1 cellular context compared by ENCODE assay signal in the genomic region with DNA sequence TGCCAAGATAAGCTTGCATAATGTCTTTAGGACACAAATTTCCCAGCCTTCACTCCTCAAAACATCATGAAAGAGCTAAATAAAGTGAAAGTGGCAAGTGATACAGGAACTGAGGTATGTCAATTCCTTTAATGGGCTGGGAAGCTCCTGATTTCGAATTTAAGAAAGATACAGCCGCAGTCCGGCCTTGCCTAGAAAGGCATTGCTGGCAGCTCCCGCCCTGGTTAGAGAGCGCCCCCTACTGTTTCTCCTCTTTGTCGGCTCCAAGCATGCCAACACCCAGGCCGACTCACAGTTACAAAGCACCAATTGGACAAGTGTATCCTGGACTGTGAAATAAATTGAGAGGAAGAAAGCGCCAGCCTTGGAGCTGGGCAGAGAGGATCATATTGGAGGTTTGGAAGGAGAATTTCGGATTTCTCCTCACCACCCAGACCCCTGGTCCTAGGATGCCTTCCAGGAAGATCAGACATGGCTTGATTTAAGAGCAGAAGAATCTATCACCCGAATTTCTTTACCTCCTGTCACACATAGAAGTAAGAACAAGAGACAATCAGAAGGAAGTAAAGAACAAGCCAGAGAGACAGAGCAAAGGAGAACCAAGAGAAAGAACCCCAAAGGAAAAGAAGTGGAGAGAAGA.
TF ChIP-seq lines count a peak whose summit lies in the region.

No MANE protein-coding gene starts in this region.

TF ChIP-seq in K562, 482 proteins besides CTCF, POLR2A, EP300 and RAD21 (continued from another document and continues in another):
- TF ChIP-seq PHF8 (IDR thresholded peaks at IDR 0.05; ENCODE audit: borderline replicate concordance, low read length): no peak
- 0 out of 2 replicates have a peak, but pooled peaks have one; percentile 18 for TF ChIP-seq KLF16 (IDR thresholded peaks at IDR 0.05)
- no peak for TF ChIP-seq MCM2 (IDR thresholded peaks at IDR 0.05; ENCODE audit: low read depth)
- TF ChIP-seq, protein P1, sequence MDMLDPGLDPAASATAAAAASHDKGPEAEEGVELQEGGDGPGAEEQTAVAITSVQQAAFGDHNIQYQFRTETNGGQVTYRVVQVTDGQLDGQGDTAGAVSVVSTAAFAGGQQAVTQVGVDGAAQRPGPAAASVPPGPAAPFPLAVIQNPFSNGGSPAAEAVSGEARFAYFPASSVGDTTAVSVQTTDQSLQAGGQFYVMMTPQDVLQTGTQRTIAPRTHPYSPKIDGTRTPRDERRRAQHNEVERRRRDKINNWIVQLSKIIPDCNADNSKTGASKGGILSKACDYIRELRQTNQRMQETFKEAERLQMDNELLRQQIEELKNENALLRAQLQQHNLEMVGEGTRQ (CRISPR knock-in tag; IDR thresholded peaks at IDR 0.05): no peak
- TF ChIP-seq, protein P2, sequence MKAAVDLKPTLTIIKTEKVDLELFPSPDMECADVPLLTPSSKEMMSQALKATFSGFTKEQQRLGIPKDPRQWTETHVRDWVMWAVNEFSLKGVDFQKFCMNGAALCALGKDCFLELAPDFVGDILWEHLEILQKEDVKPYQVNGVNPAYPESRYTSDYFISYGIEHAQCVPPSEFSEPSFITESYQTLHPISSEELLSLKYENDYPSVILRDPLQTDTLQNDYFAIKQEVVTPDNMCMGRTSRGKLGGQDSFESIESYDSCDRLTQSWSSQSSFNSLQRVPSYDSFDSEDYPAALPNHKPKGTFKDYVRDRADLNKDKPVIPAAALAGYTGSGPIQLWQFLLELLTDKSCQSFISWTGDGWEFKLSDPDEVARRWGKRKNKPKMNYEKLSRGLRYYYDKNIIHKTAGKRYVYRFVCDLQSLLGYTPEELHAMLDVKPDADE (conservative IDR thresholded peaks at IDR 0.05; ENCODE audit: control insufficient read depth, low read depth, low read length): no peak
- no peak for TF ChIP-seq MBD2 (IDR thresholded peaks at IDR 0.05; ENCODE audit: borderline replicate concordance, low read depth)
- TF ChIP-seq U2AF1 (optimal IDR thresholded peaks at IDR 0.05; ENCODE audit: low read depth, low read length): no peak
- no peak for TF ChIP-seq KDM5B (IDR thresholded peaks at IDR 0.05; ENCODE audit: insufficient replicate concordance, low read depth, low read length)
- TF ChIP-seq NFE2L1 (tag; IDR thresholded peaks at IDR 0.05; ENCODE audit: borderline replicate concordance, low read depth): no peak
- TF ChIP-seq ZNF766 (CRISPR knock-in tag; conservative IDR thresholded peaks at IDR 0.05): no peak
- TF ChIP-seq KAT7 (CRISPR knock-in tag; IDR thresholded peaks at IDR 0.05; ENCODE audit: borderline replicate concordance): no peak
- TF ChIP-seq, protein P3, sequence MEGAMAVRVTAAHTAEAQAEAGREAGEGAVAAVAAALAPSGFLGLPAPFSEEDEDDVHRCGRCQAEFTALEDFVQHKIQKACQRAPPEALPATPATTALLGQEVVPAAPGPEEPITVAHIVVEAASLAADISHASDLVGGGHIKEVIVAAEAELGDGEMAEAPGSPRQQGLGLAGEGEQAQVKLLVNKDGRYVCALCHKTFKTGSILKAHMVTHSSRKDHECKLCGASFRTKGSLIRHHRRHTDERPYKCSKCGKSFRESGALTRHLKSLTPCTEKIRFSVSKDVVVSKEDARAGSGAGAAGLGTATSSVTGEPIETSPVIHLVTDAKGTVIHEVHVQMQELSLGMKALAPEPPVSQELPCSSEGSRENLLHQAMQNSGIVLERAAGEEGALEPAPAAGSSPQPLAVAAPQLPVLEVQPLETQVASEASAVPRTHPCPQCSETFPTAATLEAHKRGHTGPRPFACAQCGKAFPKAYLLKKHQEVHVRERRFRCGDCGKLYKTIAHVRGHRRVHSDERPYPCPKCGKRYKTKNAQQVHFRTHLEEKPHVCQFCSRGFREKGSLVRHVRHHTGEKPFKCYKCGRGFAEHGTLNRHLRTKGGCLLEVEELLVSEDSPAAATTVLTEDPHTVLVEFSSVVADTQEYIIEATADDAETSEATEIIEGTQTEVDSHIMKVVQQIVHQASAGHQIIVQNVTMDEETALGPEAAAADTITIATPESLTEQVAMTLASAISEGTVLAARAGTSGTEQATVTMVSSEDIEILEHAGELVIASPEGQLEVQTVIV (CRISPR knock-in tag; IDR thresholded peaks at IDR 0.05; ENCODE audit: borderline replicate concordance): no peak
- no peak for TF ChIP-seq ZNF444 (CRISPR knock-in tag; IDR thresholded peaks at IDR 0.05)
- no peak for TF ChIP-seq TARDBP (IDR thresholded peaks at IDR 0.05)
- no peak for TF ChIP-seq GABPB2 (CRISPR knock-in tag; conservative IDR thresholded peaks at IDR 0.05)
- TF ChIP-seq XRCC5 (IDR thresholded peaks at IDR 0.05; ENCODE audit: low read depth, low read length): peak; percentile 56; the same call in 1 of the 2 replicates
- TF ChIP-seq KAT2B (IDR thresholded peaks at IDR 0.05; ENCODE audit: low read depth, low read length): no peak
- no peak for TF ChIP-seq SMARCB1 (IDR thresholded peaks at IDR 0.05; ENCODE audit: insufficient read length, low read depth)
- TF ChIP-seq ILF3 (IDR thresholded peaks at IDR 0.05; ENCODE audit: borderline replicate concordance): no peak
- no peak for TF ChIP-seq RFX1 (IDR thresholded peaks at IDR 0.05)
- TF ChIP-seq ZNF354B (CRISPR knock-in tag; IDR thresholded peaks at IDR 0.05): no peak
- TF ChIP-seq SP1 (CRISPR knock-in tag; IDR thresholded peaks at IDR 0.05): no peak
- TF ChIP-seq TAF7 (tag; IDR thresholded peaks at IDR 0.05): no peak
- TF ChIP-seq, protein P4, sequence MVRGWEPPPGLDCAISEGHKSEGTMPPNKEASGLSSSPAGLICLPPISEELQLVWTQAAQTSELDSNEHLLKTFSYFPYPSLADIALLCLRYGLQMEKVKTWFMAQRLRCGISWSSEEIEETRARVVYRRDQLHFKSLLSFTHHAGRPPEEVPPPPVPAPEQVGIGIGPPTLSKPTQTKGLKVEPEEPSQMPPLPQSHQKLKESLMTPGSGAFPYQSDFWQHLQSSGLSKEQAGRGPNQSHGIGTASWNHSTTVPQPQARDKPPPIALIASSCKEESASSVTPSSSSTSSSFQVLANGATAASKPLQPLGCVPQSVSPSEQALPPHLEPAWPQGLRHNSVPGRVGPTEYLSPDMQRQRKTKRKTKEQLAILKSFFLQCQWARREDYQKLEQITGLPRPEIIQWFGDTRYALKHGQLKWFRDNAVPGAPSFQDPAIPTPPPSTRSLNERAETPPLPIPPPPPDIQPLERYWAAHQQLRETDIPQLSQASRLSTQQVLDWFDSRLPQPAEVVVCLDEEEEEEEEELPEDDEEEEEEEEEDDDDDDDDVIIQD (CRISPR knock-in tag; IDR thresholded peaks at IDR 0.05): no peak
- TF ChIP-seq EZH2 (IDR thresholded peaks at IDR 0.05; ENCODE audit: borderline replicate concordance, low read depth, low read length): no peak
- TF ChIP-seq, protein P5, sequence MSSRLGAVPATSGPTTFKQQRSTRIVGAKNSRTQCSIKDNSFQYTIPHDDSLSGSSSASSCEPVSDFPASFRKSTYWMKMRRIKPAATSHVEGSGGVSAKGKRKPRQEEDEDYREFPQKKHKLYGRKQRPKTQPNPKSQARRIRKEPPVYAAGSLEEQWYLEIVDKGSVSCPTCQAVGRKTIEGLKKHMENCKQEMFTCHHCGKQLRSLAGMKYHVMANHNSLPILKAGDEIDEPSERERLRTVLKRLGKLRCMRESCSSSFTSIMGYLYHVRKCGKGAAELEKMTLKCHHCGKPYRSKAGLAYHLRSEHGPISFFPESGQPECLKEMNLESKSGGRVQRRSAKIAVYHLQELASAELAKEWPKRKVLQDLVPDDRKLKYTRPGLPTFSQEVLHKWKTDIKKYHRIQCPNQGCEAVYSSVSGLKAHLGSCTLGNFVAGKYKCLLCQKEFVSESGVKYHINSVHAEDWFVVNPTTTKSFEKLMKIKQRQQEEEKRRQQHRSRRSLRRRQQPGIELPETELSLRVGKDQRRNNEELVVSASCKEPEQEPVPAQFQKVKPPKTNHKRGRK (tag; IDR thresholded peaks at IDR 0.05): peak; percentile 70; the same call in 1 of the 2 replicates
- TF ChIP-seq, protein P6, sequence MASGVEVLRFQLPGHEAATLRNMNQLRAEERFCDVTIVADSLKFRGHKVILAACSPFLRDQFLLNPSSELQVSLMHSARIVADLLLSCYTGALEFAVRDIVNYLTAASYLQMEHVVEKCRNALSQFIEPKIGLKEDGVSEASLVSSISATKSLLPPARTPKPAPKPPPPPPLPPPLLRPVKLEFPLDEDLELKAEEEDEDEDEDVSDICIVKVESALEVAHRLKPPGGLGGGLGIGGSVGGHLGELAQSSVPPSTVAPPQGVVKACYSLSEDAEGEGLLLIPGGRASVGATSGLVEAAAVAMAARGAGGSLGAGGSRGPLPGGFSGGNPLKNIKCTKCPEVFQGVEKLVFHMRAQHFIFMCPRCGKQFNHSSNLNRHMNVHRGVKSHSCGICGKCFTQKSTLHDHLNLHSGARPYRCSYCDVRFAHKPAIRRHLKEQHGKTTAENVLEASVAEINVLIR (CRISPR knock-in tag; IDR thresholded peaks at IDR 0.05): no peak
- no peak for TF ChIP-seq LCOR (CRISPR knock-in tag; IDR thresholded peaks at IDR 0.05)
- no peak for TF ChIP-seq YBX1 (IDR thresholded peaks at IDR 0.05)
- no peak for TF ChIP-seq SRSF1 (IDR thresholded peaks at IDR 0.05; ENCODE audit: low read depth, low read length)
- TF ChIP-seq MAFF (IDR thresholded peaks at IDR 0.05; ENCODE audit: low read length): no peak
- TF ChIP-seq FOXK1 (CRISPR knock-in tag; IDR thresholded peaks at IDR 0.05; ENCODE audit: borderline replicate concordance): no peak
- peak; percentile 60 for TF ChIP-seq MYC (IDR thresholded peaks at IDR 0.05; ENCODE audit: low read depth, low read length)
- TF ChIP-seq MYC (CRISPR knock-in tag; IDR thresholded peaks at IDR 0.05; ENCODE audit: borderline replicate concordance, low read depth): no peak
- no peak for TF ChIP-seq ZBED1 (IDR thresholded peaks at IDR 0.05)
- no peak for TF ChIP-seq ZNF717 (CRISPR knock-in tag; IDR thresholded peaks at IDR 0.05)
- TF ChIP-seq SRF (CRISPR knock-in tag; IDR thresholded peaks at IDR 0.05): peak in 1 of 2 experiments; percentile 60; a peak in 1 of 4 replicates
- TF ChIP-seq TGIF2 (CRISPR knock-in tag; IDR thresholded peaks at IDR 0.05): no peak
- TF ChIP-seq CBX3 (IDR thresholded peaks at IDR 0.05; ENCODE audit: borderline replicate concordance in 1 of 2, low read length in 2 of 2): peak in 1 of 2 experiments; percentile 70; a peak in 2 of 3 replicates
- TF ChIP-seq, protein P7, sequence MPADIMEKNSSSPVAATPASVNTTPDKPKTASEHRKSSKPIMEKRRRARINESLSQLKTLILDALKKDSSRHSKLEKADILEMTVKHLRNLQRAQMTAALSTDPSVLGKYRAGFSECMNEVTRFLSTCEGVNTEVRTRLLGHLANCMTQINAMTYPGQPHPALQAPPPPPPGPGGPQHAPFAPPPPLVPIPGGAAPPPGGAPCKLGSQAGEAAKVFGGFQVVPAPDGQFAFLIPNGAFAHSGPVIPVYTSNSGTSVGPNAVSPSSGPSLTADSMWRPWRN (IDR thresholded peaks at IDR 0.05; ENCODE audit: low read depth): no peak
- TF ChIP-seq, protein P8, sequence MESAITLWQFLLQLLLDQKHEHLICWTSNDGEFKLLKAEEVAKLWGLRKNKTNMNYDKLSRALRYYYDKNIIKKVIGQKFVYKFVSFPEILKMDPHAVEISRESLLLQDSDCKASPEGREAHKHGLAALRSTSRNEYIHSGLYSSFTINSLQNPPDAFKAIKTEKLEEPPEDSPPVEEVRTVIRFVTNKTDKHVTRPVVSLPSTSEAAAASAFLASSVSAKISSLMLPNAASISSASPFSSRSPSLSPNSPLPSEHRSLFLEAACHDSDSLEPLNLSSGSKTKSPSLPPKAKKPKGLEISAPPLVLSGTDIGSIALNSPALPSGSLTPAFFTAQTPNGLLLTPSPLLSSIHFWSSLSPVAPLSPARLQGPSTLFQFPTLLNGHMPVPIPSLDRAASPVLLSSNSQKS (CRISPR knock-in tag; IDR thresholded peaks at IDR 0.05): no peak
- no peak for TF ChIP-seq RBBP5 (IDR thresholded peaks at IDR 0.05; ENCODE audit: borderline replicate concordance, insufficient read depth, low read length, poor library complexity, severe bottlenecking)
- TF ChIP-seq, protein P9, sequence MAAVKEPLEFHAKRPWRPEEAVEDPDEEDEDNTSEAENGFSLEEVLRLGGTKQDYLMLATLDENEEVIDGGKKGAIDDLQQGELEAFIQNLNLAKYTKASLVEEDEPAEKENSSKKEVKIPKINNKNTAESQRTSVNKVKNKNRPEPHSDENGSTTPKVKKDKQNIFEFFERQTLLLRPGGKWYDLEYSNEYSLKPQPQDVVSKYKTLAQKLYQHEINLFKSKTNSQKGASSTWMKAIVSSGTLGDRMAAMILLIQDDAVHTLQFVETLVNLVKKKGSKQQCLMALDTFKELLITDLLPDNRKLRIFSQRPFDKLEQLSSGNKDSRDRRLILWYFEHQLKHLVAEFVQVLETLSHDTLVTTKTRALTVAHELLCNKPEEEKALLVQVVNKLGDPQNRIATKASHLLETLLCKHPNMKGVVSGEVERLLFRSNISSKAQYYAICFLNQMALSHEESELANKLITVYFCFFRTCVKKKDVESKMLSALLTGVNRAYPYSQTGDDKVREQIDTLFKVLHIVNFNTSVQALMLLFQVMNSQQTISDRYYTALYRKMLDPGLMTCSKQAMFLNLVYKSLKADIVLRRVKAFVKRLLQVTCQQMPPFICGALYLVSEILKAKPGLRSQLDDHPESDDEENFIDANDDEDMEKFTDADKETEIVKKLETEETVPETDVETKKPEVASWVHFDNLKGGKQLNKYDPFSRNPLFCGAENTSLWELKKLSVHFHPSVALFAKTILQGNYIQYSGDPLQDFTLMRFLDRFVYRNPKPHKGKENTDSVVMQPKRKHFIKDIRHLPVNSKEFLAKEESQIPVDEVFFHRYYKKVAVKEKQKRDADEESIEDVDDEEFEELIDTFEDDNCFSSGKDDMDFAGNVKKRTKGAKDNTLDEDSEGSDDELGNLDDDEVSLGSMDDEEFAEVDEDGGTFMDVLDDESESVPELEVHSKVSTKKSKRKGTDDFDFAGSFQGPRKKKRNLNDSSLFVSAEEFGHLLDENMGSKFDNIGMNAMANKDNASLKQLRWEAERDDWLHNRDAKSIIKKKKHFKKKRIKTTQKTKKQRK (IDR thresholded peaks at IDR 0.05; ENCODE audit: borderline replicate concordance, low read depth, low read length): no peak
- TF ChIP-seq, protein P10, sequence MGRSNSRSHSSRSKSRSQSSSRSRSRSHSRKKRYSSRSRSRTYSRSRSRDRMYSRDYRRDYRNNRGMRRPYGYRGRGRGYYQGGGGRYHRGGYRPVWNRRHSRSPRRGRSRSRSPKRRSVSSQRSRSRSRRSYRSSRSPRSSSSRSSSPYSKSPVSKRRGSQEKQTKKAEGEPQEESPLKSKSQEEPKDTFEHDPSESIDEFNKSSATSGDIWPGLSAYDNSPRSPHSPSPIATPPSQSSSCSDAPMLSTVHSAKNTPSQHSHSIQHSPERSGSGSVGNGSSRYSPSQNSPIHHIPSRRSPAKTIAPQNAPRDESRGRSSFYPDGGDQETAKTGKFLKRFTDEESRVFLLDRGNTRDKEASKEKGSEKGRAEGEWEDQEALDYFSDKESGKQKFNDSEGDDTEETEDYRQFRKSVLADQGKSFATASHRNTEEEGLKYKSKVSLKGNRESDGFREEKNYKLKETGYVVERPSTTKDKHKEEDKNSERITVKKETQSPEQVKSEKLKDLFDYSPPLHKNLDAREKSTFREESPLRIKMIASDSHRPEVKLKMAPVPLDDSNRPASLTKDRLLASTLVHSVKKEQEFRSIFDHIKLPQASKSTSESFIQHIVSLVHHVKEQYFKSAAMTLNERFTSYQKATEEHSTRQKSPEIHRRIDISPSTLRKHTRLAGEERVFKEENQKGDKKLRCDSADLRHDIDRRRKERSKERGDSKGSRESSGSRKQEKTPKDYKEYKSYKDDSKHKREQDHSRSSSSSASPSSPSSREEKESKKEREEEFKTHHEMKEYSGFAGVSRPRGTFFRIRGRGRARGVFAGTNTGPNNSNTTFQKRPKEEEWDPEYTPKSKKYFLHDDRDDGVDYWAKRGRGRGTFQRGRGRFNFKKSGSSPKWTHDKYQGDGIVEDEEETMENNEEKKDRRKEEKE (IDR thresholded peaks at IDR 0.05; ENCODE audit: borderline replicate concordance in 1 of 2, control insufficient read depth in 1 of 2, low read depth in 2 of 2, low read length in 1 of 2): no peak
- TF ChIP-seq KDM1A (IDR thresholded peaks at IDR 0.05): no peak
- TF ChIP-seq ZNF77 (CRISPR knock-in tag; IDR thresholded peaks at IDR 0.05): no peak
- no peak for TF ChIP-seq SP2 (IDR thresholded peaks at IDR 0.05; ENCODE audit: extremely low read depth, low read depth, low read length, poor library complexity, severe bottlenecking)
